In genomic region chr11:35085766-35086165, GRCh38 we compare ENCODE assay signal across 28 cellular contexts. TPM values are rescaled to one million over a fixed set of nuclear protein-coding genes. Genes with fewer than 3 reads are reported as not detected.
A peak's percentile ranks its signal among the peaks of the same experiment; 100 is the strongest.
DNase-seq lines count a peak whose midpoint lies in the region; ATAC-seq, FAIRE-seq and TF ChIP-seq lines count a peak whose summit lies in the region.
"Had no signal": no experiment of that assay in that cellular context is flagged by ENCODE, and none has a peak within 500 bp of the region (broad histone marks: within the 10 kb centered on the region; RNA-seq: fewer than 3 reads in every experiment).

No MANE protein-coding gene starts in this region.

- no peak overlapping the region for H2AFZ ChIP-seq in HepG2 (ENCODE audit: low read length)
- no peak overlapping the region for H2AFZ ChIP-seq in K562 (ENCODE audit: low read depth, low read length)

- H3K4me3 ChIP-seq in HepG2 (replicated peaks in 1 of 3; ENCODE audit: insufficient read depth in 1 of 3, low read depth in 2 of 3, low read length in 3 of 3) (no peak overlapping the region), right lobe of liver (no peak overlapping the region), K562 (no peak overlapping the region), right cardiac atrium (ENCODE audit: low read length) (no peak overlapping the region)
- H3K4me3 ChIP-seq: GM12878, lower lobe of right lung, SJCRH30, thyroid gland, vagina had no signal

- POLR2A ChIA-PET in HepG2 (lab: Yijun Ruan, JAX): no interaction called here
- POLR2A ChIA-PET in K562 (lab: Yijun Ruan, JAX): no interaction called here

- H3K9ac ChIP-seq in HepG2 (ENCODE audit: insufficient read depth, low read depth, low read length) (no peak overlapping the region), K562 (ENCODE audit: insufficient read depth in 1 of 2, low read depth in 2 of 2, low read length in 2 of 2) (no peak overlapping the region)

- H3K79me2 ChIP-seq in HepG2 (ENCODE audit: insufficient read depth, low read length) (no peaks in the 10 kb centered on the region), K562 (ENCODE audit: control insufficient read depth, insufficient read depth, low read length) (no peaks in the 10 kb centered on the region)

- no peak overlapping the region for H3K27ac ChIP-seq in HepG2 (ENCODE audit: extremely low read length, insufficient read depth, low read length)
- no peak overlapping the region for H3K27ac ChIP-seq in right lobe of liver
- no peak overlapping the region for H3K27ac ChIP-seq in K562 (ENCODE audit: extremely low read depth, low read depth, low read length)
- H3K27ac ChIP-seq in right cardiac atrium (ENCODE audit: low read length): no peak overlapping the region
- H3K27ac ChIP-seq: lower lobe of right lung, SJCRH30, thyroid gland, vagina had no signal

- H3K4me1 Mint-ChIP-seq in Calu3 (ENCODE audit: low read depth, unreplicated experiment): peaks cover 40% of the 10 kb centered on the region

- FAIRE-seq in HepG2 (lab: Jason Lieb, UNC) (no peak), K562 (lab: Jason Lieb, UNC) (peak; percentile 46)
- FAIRE-seq: GM12878 had no signal

- H4K20me1 ChIP-seq in HepG2 (ENCODE audit: insufficient read depth, low read length) (no peaks in the 10 kb centered on the region), K562 (replicated peaks; ENCODE audit: control insufficient read depth, insufficient read depth, low read length) (no peaks in the 10 kb centered on the region)

- H3K27ac Mint-ChIP-seq in Calu3 (ENCODE audit: unreplicated experiment): no peak overlapping the region
- H3K27ac Mint-ChIP-seq: activated CD4-positive, alpha-beta T cell treated with anti-CD3 and anti-CD28 coated beads, Interleukin-2, amount 10 ng/mL, durations not matched to agents 7 days and 5 days; WTC11 had no signal

- no peak overlapping the region for H3K4me2 ChIP-seq in HepG2 (ENCODE audit: low read depth, low read length)
- no peak overlapping the region for H3K4me2 ChIP-seq in K562 (ENCODE audit: insufficient read depth, low read length)

- peaks cover 0 to under 1% of the 10 kb centered on the region in 2 experiments; a peak in 2 of 5 replicates for H3K27me3 ChIP-seq in HepG2 (ENCODE audit: control insufficient read depth in 1 of 2, insufficient read depth in 2 of 2, low read length in 2 of 2)
- no peaks in the 10 kb centered on the region for H3K27me3 ChIP-seq in right lobe of liver
- H3K27me3 ChIP-seq in K562 (ENCODE audit: control insufficient read depth in 2 of 2, insufficient read depth in 2 of 2, low read length in 2 of 2): 0 out of 5 replicates have a peak, but pooled peaks cover 0 to under 1% of the 10 kb centered on the region in 2 experiments
- no peaks in the 10 kb centered on the region for H3K27me3 ChIP-seq in right cardiac atrium (ENCODE audit: control insufficient read depth, insufficient read depth)
- H3K27me3 ChIP-seq: SJCRH30, thyroid gland, vagina had no signal

- TF ChIP-seq POLR2A in HepG2 (IDR thresholded peaks at IDR 0.05; ENCODE audit: insufficient read depth in 1 of 2, low read depth in 2 of 2, low read length in 2 of 2): no peak
- TF ChIP-seq POLR2A in right lobe of liver (IDR thresholded peaks at IDR 0.05): no peak
- no peak for TF ChIP-seq POLR2A in K562 (conservative IDR thresholded peaks at IDR 0.05)

- H3K36me3 Mint-ChIP-seq in Calu3 (ENCODE audit: insufficient read depth, unreplicated experiment): peaks cover 5% of the 10 kb centered on the region
- H3K36me3 Mint-ChIP-seq: WTC11 had no signal

- no TSS peak for BruUV-seq in HepG2 (replicated peaks; lab: Mats Ljungman, UMichigan)
- BruUV-seq in K562 (replicated peaks; lab: Mats Ljungman, UMichigan): no TSS peak
- BruUV-seq in Calu3 (replicated peaks; lab: Mats Ljungman, UMichigan): no TSS peak

- in situ Hi-C loops in HepG2 (cut with HindIII; ENCODE audit: extremely low pct_ligation_motif_present, low pct_unique_long_range_greater_than_20kb) (no loop called here), K562 (cut with MboI) (no loop called here)

- TF ChIP-seq CTCF in HepG2 (CRISPR knock-in tag; IDR thresholded peaks at IDR 0.05) (no peak), right lobe of liver (IDR thresholded peaks at IDR 0.05) (no peak), K562 (IDR thresholded peaks at IDR 0.05 in 2 of 3, conservative IDR thresholded peaks at IDR 0.05 in 1 of 3; ENCODE audit: insufficient read depth in 2 of 3, low read depth in 1 of 3, low read length in 3 of 3) (no peak), Calu3 (IDR thresholded peaks at IDR 0.05; ENCODE audit: unreplicated experiment) (no peak)

- intact Hi-C loops in HepG2 (cut with micrococcal nuclease; ENCODE audit: unreplicated experiment) (no loop called here), right lobe of liver (cut with DNase I) (no loop called here), K562 (cut with micrococcal nuclease) (no loop called here), right cardiac atrium (cut with DNase I) (no loop called here), Calu3 (cut with micrococcal nuclease; ENCODE audit: unreplicated experiment) (loop anchor here (5.0 to 10.0 kb wide), 2 partner anchors 78 to 319 kb away; no protein-coding TSS in a partner anchor)

- H3K9me3 ChIP-seq in HepG2 (ENCODE audit: low read length): no peaks in the 10 kb centered on the region
- no peaks in the 10 kb centered on the region for H3K9me3 ChIP-seq in right lobe of liver
- no peaks in the 10 kb centered on the region for H3K9me3 ChIP-seq in K562 (replicated peaks; ENCODE audit: control insufficient read depth, insufficient read depth, low read depth, low read length)
- H3K9me3 ChIP-seq in right cardiac atrium (ENCODE audit: control insufficient read depth, low read length): no peaks in the 10 kb centered on the region
- H3K9me3 ChIP-seq: lower lobe of right lung, SJCRH30, thyroid gland, vagina had no signal

- CTCF ChIA-PET in HepG2 (lab: Yijun Ruan, JAX; ENCODE audit: low intra/inter-chr PET ratio, low total read pairs): no interaction called here
- CTCF ChIA-PET in K562 (lab: Yijun Ruan, JAX; ENCODE audit: low intra/inter-chr PET ratio): no interaction called here
- CTCF ChIA-PET in Calu3 (lab: Charles Lee): no interaction called here

- TF ChIP-seq EP300 in HepG2 (IDR thresholded peaks at IDR 0.05; ENCODE audit: low read depth in 2 of 2, low read length in 2 of 2) (no peak), HepG2 (CRISPR knock-in tag; IDR thresholded peaks at IDR 0.05; ENCODE audit: borderline replicate concordance) (no peak), K562 (IDR thresholded peaks at IDR 0.05; ENCODE audit: low read length) (no peak)

- ATAC-seq in HepG2 (no peak), right lobe of liver (no peak), K562 (no peak), right cardiac atrium (peak; percentile 63 to 86), HG03280 (IDR thresholded peaks at IDR 0.05; ENCODE audit: unreplicated experiment) (no peak), GM21367 (IDR thresholded peaks at IDR 0.05; ENCODE audit: unreplicated experiment) (no peak)
- ATAC-seq: GM12878, lower lobe of right lung, WTC11 had no signal

- peaks cover 5% of the 10 kb centered on the region for H3K9me3 Mint-ChIP-seq in Calu3 (ENCODE audit: low read depth, unreplicated experiment)
- H3K9me3 Mint-ChIP-seq: central memory CD8-positive, alpha-beta T cell; dendritic cell treated with granulocyte-macrophage colony-stimulating factor and Interleukin-4, amounts not matched to agents 40 ng/mL and 50 ng/mL, for 4 days had no signal

- TF ChIP-seq RAD21 in HepG2 (CRISPR knock-in tag; IDR thresholded peaks at IDR 0.05) (no peak), K562 (CRISPR knock-in tag; conservative IDR thresholded peaks at IDR 0.05 in 1 of 2, IDR thresholded peaks at IDR 0.05 in 1 of 2) (no peak)

- H3K4me3 Mint-ChIP-seq in Calu3 (ENCODE audit: low read depth, unreplicated experiment): no peak overlapping the region
- H3K4me3 Mint-ChIP-seq: activated CD4-positive, alpha-beta T cell treated with anti-CD3 and anti-CD28 coated beads, Interleukin-2, amount 10 ng/mL, durations not matched to agents 7 days and 5 days; central memory CD8-positive, alpha-beta T cell; dendritic cell treated with granulocyte-macrophage colony-stimulating factor and Interleukin-4, amounts not matched to agents 40 ng/mL and 50 ng/mL, for 4 days; neural crest cell; WTC11 had no signal

- no peak for DNase-seq in HepG2 (ENCODE audit: low spot score)
- no peak for DNase-seq in right lobe of liver
- no peak for DNase-seq in K562 (ENCODE audit: extremely low read depth in 1 of 4, low spot score in 3 of 4)
- DNase-seq in right cardiac atrium: peak; percentile 65 to 91 (median 87)
- DNase-seq in NCI-H1048 (lab: John Stamatoyannopoulos, UW): no peak
- DNase-seq in Calu3: no peak
- DNase-seq: activated CD4-positive, alpha-beta T cell treated with anti-CD3 and anti-CD28 coated beads, Interleukin-2, amount 10 ng/mL, durations not matched to agents 7 days and 5 days; activated T-cell treated with anti-CD3 and anti-CD28 coated beads, Interleukin-2, amount 50 U/mL, for 48 hours; AML-193; erythroblast; foreskin fibroblast; H7; lower lobe of right lung; NCI-H1436; NCI-H2081 treated with DMSO at 0.1 percent for 48 hours; NCI-H2227 treated with DMSO at 0.1 percent for 48 hours; NCI-H69; SJCRH30; stimulated activated CD8-positive, alpha-beta memory T cell treated with anti-CD3 and anti-CD28 coated beads, Interleukin-4, amount 100 ng/mL, for 48 hours; thyroid gland had no signal

- H3K4me1 ChIP-seq in HepG2 (ENCODE audit: insufficient read depth, low read length) (no peaks in the 10 kb centered on the region), right lobe of liver (no peaks in the 10 kb centered on the region), K562 (replicated peaks in 1 of 2; ENCODE audit: control insufficient read depth in 2 of 2, insufficient read depth in 2 of 2, low read length in 2 of 2) (peaks cover 6 to 16% of the 10 kb centered on the region in 2 experiments), right cardiac atrium (ENCODE audit: control insufficient read depth, insufficient read depth, low read length) (peaks cover 14% of the 10 kb centered on the region)
- H3K4me1 ChIP-seq: SJCRH30 had no signal

- H3K36me3 ChIP-seq in HepG2 (replicated peaks in 1 of 2; ENCODE audit: control insufficient read depth in 1 of 2, insufficient read depth in 2 of 2, low read length in 2 of 2) (no peaks in the 10 kb centered on the region), right lobe of liver (no peaks in the 10 kb centered on the region), K562 (ENCODE audit: control insufficient read depth, insufficient read depth, low read length) (no peaks in the 10 kb centered on the region)
- H3K36me3 ChIP-seq: lower lobe of right lung, SJCRH30, thyroid gland, vagina had no signal

- H3K9me1 ChIP-seq in K562 (ENCODE audit: control insufficient read depth, insufficient read depth, low read length): no peaks in the 10 kb centered on the region

- no peaks in the 10 kb centered on the region for H3K27me3 Mint-ChIP-seq in Calu3 (ENCODE audit: unreplicated experiment)
- H3K27me3 Mint-ChIP-seq: activated CD4-positive, alpha-beta T cell treated with anti-CD3 and anti-CD28 coated beads, Interleukin-2, amount 10 ng/mL, durations not matched to agents 7 days and 5 days; central memory CD8-positive, alpha-beta T cell; dendritic cell treated with granulocyte-macrophage colony-stimulating factor and Interleukin-4, amounts not matched to agents 40 ng/mL and 50 ng/mL, for 4 days had no signal

- WGBS in HepG2 (ENCODE audit: low lambda C conversion rate): 14% methylated on average over 3 of the region's 3 CpGs
- 76% methylated on average over 3 of the region's 3 CpGs for WGBS in right lobe of liver (ENCODE audit: insufficient coverage, low coverage, low lambda C conversion rate, missing lambda C conversion rate)
- WGBS in K562 (ENCODE audit: insufficient coverage, low coverage, missing lambda C conversion rate): 15% methylated on average over 3 of the region's 3 CpGs
- 64% methylated on average over 3 of the region's 3 CpGs for WGBS in right cardiac atrium

RNA-seq across cellular contexts. Expression of gene CD44, which starts 53.2 kb away (rescaled TPM):
- total RNA-seq in HepG2 (2016; rRNA removed; fragmentation: Illumina TruSeq; extraction: Trizol): 0.02 TPM in 1 of 2 replicates, not detected in the other
- total RNA-seq in HepG2 (2016; cell fraction: cytosol; rRNA removed; fragmentation: Illumina TruSeq; extraction: Trizol; ENCODE audit: low read depth): not detected in 2 replicates
- total RNA-seq in HepG2 (2016; cell fraction: insoluble cytoplasmic fraction; rRNA removed; fragmentation: Illumina TruSeq; extraction: Trizol): not detected in 2 replicates
- total RNA-seq in HepG2 (2016; cell fraction: membrane; rRNA removed; fragmentation: Illumina TruSeq; extraction: Trizol): not detected in 2 replicates
- total RNA-seq in HepG2 (2016; cell fraction: nucleus; rRNA removed; fragmentation: Illumina TruSeq; extraction: Trizol): not detected in 2 replicates
- 0.11 and 0.29 TPM in 2 replicates for polyA plus RNA-seq in HepG2 (2011; rRNA removed)
- 0.16 and 0.21 TPM in 2 replicates for polyA plus RNA-seq in HepG2 (2011; cell fraction: cytosol; rRNA removed)
- polyA plus RNA-seq in HepG2 (2011; cell fraction: nucleus; rRNA removed): not detected in 2 replicates
- not detected in 2 replicates for polyA plus RNA-seq in HepG2 (2012)
- polyA plus RNA-seq in HepG2 (2016; cell fraction: cytosol; fragmentation: Illumina TruSeq; extraction: Trizol; ENCODE audit: low read depth): not detected in 2 replicates
- not detected in 2 replicates for polyA plus RNA-seq in HepG2 (2016; cell fraction: insoluble cytoplasmic fraction; fragmentation: Illumina TruSeq; extraction: Trizol; ENCODE audit: low read depth)
- not detected in 2 replicates for polyA plus RNA-seq in HepG2 (2016; cell fraction: membrane; fragmentation: Illumina TruSeq; extraction: Trizol; ENCODE audit: low read depth)
- polyA plus RNA-seq in HepG2 (2016; cell fraction: nucleus; fragmentation: Illumina TruSeq; extraction: Trizol; ENCODE audit: insufficient read depth, low read depth): not detected in 2 replicates
- polyA minus RNA-seq in HepG2 (2011; rRNA and poly(A)+ RNA removed; ENCODE audit: low replicate concordance): 343 TPM in 1 of 2 replicates, not detected in the other
- 0.97 TPM in 1 of 2 replicates, not detected in the other for polyA minus RNA-seq in HepG2 (2011; cell fraction: cytosol; rRNA and poly(A)+ RNA removed)
- polyA minus RNA-seq in HepG2 (2011; cell fraction: nucleus; rRNA and poly(A)+ RNA removed): 0.39 and 0.62 TPM in 2 replicates
- total RNA-seq in right lobe of liver: 10 to 100 TPM; 12.2 to 64.1 (median 22.9) TPM
- total RNA-seq in K562 (2011; cell fraction: chromatin; rRNA removed; ENCODE audit: low replicate concordance): 7.9 and 17.7 TPM in 2 replicates
- total RNA-seq in K562 (2011; cell fraction: nucleolus; rRNA removed): 7.2 and 18.2 TPM in 2 replicates
- total RNA-seq in K562 (2011; cell fraction: nucleoplasm; rRNA removed): 10.5 and 17.1 TPM in 2 replicates
- 2.3 and 2.6 TPM in 2 replicates for total RNA-seq in K562 (2014; rRNA removed)
- total RNA-seq in K562 (2014; rRNA removed; fragmentation: Illumina TruSeq; extraction: Trizol): 3.0 and 5.2 TPM in 2 replicates
- 2.6 and 3.2 TPM in 2 replicates for total RNA-seq in K562 (2015; rRNA removed; fragmentation: Illumina TruSeq; extraction: Trizol)
- 9.5 and 11.1 TPM in 2 replicates for total RNA-seq in K562 (2021)
- 13.9 and 47.0 TPM in 2 replicates for polyA plus RNA-seq in K562 (2011; rRNA removed)
- 23.2 and 51.1 TPM in 2 replicates for polyA plus RNA-seq in K562 (2011; cell fraction: cytosol; rRNA removed)
- polyA plus RNA-seq in K562 (2011; cell fraction: nucleus; rRNA removed): 19.8 and 40.4 TPM in 2 replicates
- 8.0 and 8.3 TPM in 2 replicates for polyA plus RNA-seq in K562 (2012)
- polyA plus RNA-seq in K562 (2014; fragmentation: Illumina TruSeq; extraction: Trizol): 7.7 TPM in 2 replicates
- polyA plus RNA-seq in K562 (2014; fragmentation: Nextera tagmentation; extraction: Ambion mirVana): 1 to 10 TPM; 1.2 to 1.8 TPM
- polyA plus RNA-seq in K562 (2014; rRNA removed): 2.5 and 5.0 TPM in 2 replicates
- 26.3 and 51.8 TPM in 2 replicates for polyA minus RNA-seq in K562 (2011; rRNA and poly(A)+ RNA removed)
- 10.5 and 22.8 TPM in 2 replicates for polyA minus RNA-seq in K562 (2011; cell fraction: cytosol; rRNA and poly(A)+ RNA removed)
- polyA minus RNA-seq in K562 (2011; cell fraction: nucleus; rRNA and poly(A)+ RNA removed): 14.8 and 35.9 TPM in 2 replicates
- total RNA-seq in right cardiac atrium: 10 to 100 TPM; 20.9 to 50.7 (median 40.9) TPM
- polyA plus RNA-seq in right cardiac atrium: 7.5 TPM
- total RNA-seq in Calu3 (2022): 1,189 and 1,365 TPM in 2 replicates

Comparison
In these comparisons a context has a peak if more than half of its experiments do, and no peak if none do; other contexts are left out.
1. ATAC-seq: peak in right cardiac atrium (2 of 2); none in HepG2 (single experiment), right lobe of liver (0 of 4), K562 (single experiment), HG03280 (single experiment) and GM21367 (single experiment).
2. DNase-seq: peak in right cardiac atrium (3 of 3); none in HepG2 (single experiment), right lobe of liver (0 of 3), K562 (0 of 4), NCI-H1048 (single experiment) and Calu3 (single experiment).
3. RNA of gene CD44, which starts 53.2 kb away (total RNA-seq): 1,189 to 1,365 TPM in Calu3; 20.9 to 50.7 TPM in right cardiac atrium, 12.2 to 64.1 TPM in right lobe of liver, 2.3 to 18.2 TPM in K562 and 0.02 TPM in HepG2; every median in the first group is over 10 times any median in the second.
4. Of the 241 proteins assayed by ChIP-seq in both HepG2 and K562: peak only in HepG2: MAFK; only in K562: MAFG; in both: none; in neither: 239.